Comparison of ENCODE assay signal across 32 cellular contexts in the genomic region with DNA sequence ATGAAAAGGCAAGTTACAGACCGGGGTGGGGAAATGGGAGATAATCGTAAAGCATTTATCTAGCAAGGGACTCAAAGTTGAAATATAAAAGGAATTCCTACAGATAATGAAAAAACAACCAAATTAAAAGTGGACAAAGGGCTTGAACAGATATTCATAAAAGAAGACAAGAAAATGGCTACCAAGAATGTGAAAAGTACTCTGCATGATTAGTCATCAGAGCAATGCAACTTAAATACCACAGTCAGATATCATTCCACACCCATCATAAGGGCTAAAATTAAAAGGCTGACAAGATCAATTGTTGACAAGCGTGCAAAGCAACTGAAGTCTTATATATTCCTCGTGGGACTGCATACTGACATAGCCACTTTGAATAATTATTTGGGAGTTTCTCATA.
A peak's percentile ranks its signal among the peaks of the same experiment; 100 is the strongest.
DNase-seq lines count a peak whose midpoint lies in the region; ATAC-seq, FAIRE-seq and TF ChIP-seq lines count a peak whose summit lies in the region.
"Had no signal": no experiment of that assay in that cellular context is flagged by ENCODE, and none has a peak within 500 bp of the region (broad histone marks: within the 10 kb centered on the region; RNA-seq: fewer than 3 reads in every experiment).

No MANE protein-coding gene starts in this region.

- peak overlapping the region in 3 of 11 experiments; percentile 37 to 84 (median 54); a peak in 6 of 22 replicates for H3K27ac ChIP-seq in BLaER1 treated with 17β-estradiol and CSF1 and Interleukin-3, amounts not matched to agents 10 nM and 100 nM
- H3K27ac ChIP-seq in astrocyte (ENCODE audit: low read depth, low read length) (no peak overlapping the region), foreskin keratinocyte (no peak overlapping the region), WERI-Rb-1 (no peak overlapping the region)
- H3K27ac ChIP-seq: breast epithelium, epithelial cell of prostate, KMS-11, Peyer's patch, SJCRH30, stomach had no signal

- H3K4me3 Mint-ChIP-seq in astrocyte (ENCODE audit: unreplicated experiment) = no peak overlapping the region
- H3K4me3 Mint-ChIP-seq: activated CD8-positive, alpha-beta T cell treated with anti-CD3 and anti-CD28 coated beads for 36 hours; activated naive CD4-positive, alpha-beta T cell treated with anti-CD3 and anti-CD28 coated beads, Interleukin-2, amount 10 ng/mL, durations not matched to agents 7 days and 5 days; CD4-positive, alpha-beta T cell; H9; T-cell had no signal

- peak overlapping the region in 7 of 11 experiments; percentile 1 to 85 (median 32); a peak in 9 of 22 replicates for H3K4me2 ChIP-seq in BLaER1 treated with 17β-estradiol and CSF1 and Interleukin-3, amounts not matched to agents 10 nM and 100 nM
- H3K4me2 ChIP-seq in astrocyte (ENCODE audit: low read length) = no peak overlapping the region
- H3K4me2 ChIP-seq: KMS-11 had no signal

- no peak overlapping the region for H2AFZ ChIP-seq in astrocyte (ENCODE audit: low read depth, low read length)

- H3K9me3 Mint-ChIP-seq in astrocyte (ENCODE audit: unreplicated experiment) = peaks cover 2% of the 10 kb centered on the region
- H3K9me3 Mint-ChIP-seq: activated CD8-positive, alpha-beta T cell treated with anti-CD3 and anti-CD28 coated beads for 36 hours; activated naive CD4-positive, alpha-beta T cell treated with anti-CD3 and anti-CD28 coated beads, Interleukin-2, amount 10 ng/mL, durations not matched to agents 7 days and 5 days; CD4-positive, alpha-beta T cell; H9; T-cell had no signal

- peaks cover 0 to 5% (median 0%) of the 10 kb centered on the region in 11 experiments; a peak in 1 of 22 replicates for H3K9me3 ChIP-seq in BLaER1 treated with 17β-estradiol and CSF1 and Interleukin-3, amounts not matched to agents 10 nM and 100 nM (replicated peaks in 1 of 11)
- no peaks in the 10 kb centered on the region for H3K9me3 ChIP-seq in astrocyte (ENCODE audit: insufficient read depth, low read depth, low read length)
- H3K9me3 ChIP-seq in WERI-Rb-1 (ENCODE audit: severe bottlenecking) = no peaks in the 10 kb centered on the region
- H3K9me3 ChIP-seq: breast epithelium, Peyer's patch, SJCRH30, stomach had no signal

- FAIRE-seq in astrocyte (lab: Jason Lieb, UNC) (peak; percentile 98), RCC 7860 (lab: Jason Lieb, UNC) (no peak)
- FAIRE-seq: D721Med, urothelium cell line had no signal

- no peaks in the 10 kb centered on the region for H4K20me1 ChIP-seq in BLaER1 treated with 17β-estradiol and CSF1 and Interleukin-3, amounts not matched to agents 10 nM and 100 nM
- H4K20me1 ChIP-seq in astrocyte (ENCODE audit: insufficient read depth, low read length) = no peaks in the 10 kb centered on the region

- no peaks in the 10 kb centered on the region for H3K36me3 ChIP-seq in BLaER1 treated with 17β-estradiol and CSF1 and Interleukin-3, amounts not matched to agents 10 nM and 100 nM
- H3K36me3 ChIP-seq in astrocyte (ENCODE audit: insufficient read depth, low read length) (no peaks in the 10 kb centered on the region), WERI-Rb-1 (no peaks in the 10 kb centered on the region)
- H3K36me3 ChIP-seq: breast epithelium, SJCRH30, stomach had no signal

- ATAC-seq in foreskin keratinocyte (peak; percentile 50), omental fat pad (ENCODE audit: low FRiP score) (no peak), HG03460 (IDR thresholded peaks at IDR 0.05; ENCODE audit: unreplicated experiment) (no peak)
- ATAC-seq: activated CD8-positive, alpha-beta T cell treated with anti-CD3 and anti-CD28 coated beads for 36 hours; sciatic nerve; T-cell had no signal

- TF ChIP-seq CTCF in astrocyte (IDR thresholded peaks at IDR 0.05; ENCODE audit: insufficient read depth, low read depth, low read length) (no peak), foreskin keratinocyte (conservative IDR thresholded peaks at IDR 0.05) (no peak), WERI-Rb-1 (IDR thresholded peaks at IDR 0.05; ENCODE audit: low read depth, low read length) (no peak), omental fat pad (IDR thresholded peaks at IDR 0.05) (no peak)

- no peaks in the 10 kb centered on the region for H3K27me3 Mint-ChIP-seq in astrocyte (ENCODE audit: low read depth, unreplicated experiment)
- H3K27me3 Mint-ChIP-seq: activated CD8-positive, alpha-beta T cell treated with anti-CD3 and anti-CD28 coated beads for 36 hours; activated naive CD4-positive, alpha-beta T cell treated with anti-CD3 and anti-CD28 coated beads, Interleukin-2, amount 10 ng/mL, durations not matched to agents 7 days and 5 days; CD4-positive, alpha-beta T cell; progenitor cell of endocrine pancreas; T-cell had no signal

- peaks cover 14 to 36% (median 22%) of the 10 kb centered on the region in 10 experiments for H3K4me1 ChIP-seq in BLaER1 treated with 17β-estradiol and CSF1 and Interleukin-3, amounts not matched to agents 10 nM and 100 nM
- peaks cover 13% of the 10 kb centered on the region for H3K4me1 ChIP-seq in astrocyte (ENCODE audit: insufficient read depth, low read length)
- peaks cover 9% of the 10 kb centered on the region for H3K4me1 ChIP-seq in foreskin keratinocyte
- H3K4me1 ChIP-seq: breast epithelium, Peyer's patch, stomach had no signal

- no peaks in the 10 kb centered on the region for H3K79me2 ChIP-seq in astrocyte (ENCODE audit: insufficient read depth, low read length)

- peak; percentile 16 for DNase-seq in HT1080 (ENCODE audit: low read depth)
- DNase-seq in astrocyte (ENCODE audit: low read depth) = peak; percentile 59
- DNase-seq in foreskin keratinocyte = peak in 1 of 2 donors; percentile 35
- no peak for DNase-seq in RCC 7860 (ENCODE audit: low spot score)
- DNase-seq in WERI-Rb-1 = no peak
- no peak for DNase-seq in omental fat pad (ENCODE audit: low spot score)
- DNase-seq: activated CD4-positive, alpha-beta T cell treated with anti-CD3 and anti-CD28 coated beads for 1 hour; activated CD8-positive, alpha-beta memory T cell treated with anti-CD3 and anti-CD28 coated beads, Interleukin-2, amount 50 U/mL, for 48 hours; activated CD8-positive, alpha-beta T cell treated with anti-CD3 and anti-CD28 coated beads for 36 hours; activated naive CD4-positive, alpha-beta T cell treated with anti-CD3 and anti-CD28 coated beads, Interleukin-2, amount 10 ng/mL, durations not matched to agents 7 days and 5 days; AML-193; amniotic stem cell; CD4-positive, alpha-beta T cell; H9; NCI-H1417 treated with DMSO at 0.1 percent for 48 hours; NCI-H2029 treated with DMSO at 0.1 percent for 48 hours; NCI-H2227 treated with DMSO at 0.1 percent for 48 hours; NCI-H526; Peyer's patch; SJCRH30; stimulated activated CD4-positive, alpha-beta T cell treated with anti-CD3 and anti-CD28 coated beads, Interleukin-4, amount 100 ng/mL, for 1 hour; stomach; T-cell had no signal

- no peak overlapping the region for H3K9ac ChIP-seq in BLaER1 treated with 17β-estradiol and CSF1 and Interleukin-3, amounts not matched to agents 10 nM and 100 nM
- no peak overlapping the region for H3K9ac ChIP-seq in astrocyte (ENCODE audit: low read length)
- H3K9ac ChIP-seq: KMS-11 had no signal

- peaks cover 3% of the 10 kb centered on the region for H3K36me3 Mint-ChIP-seq in astrocyte (ENCODE audit: low read depth, unreplicated experiment)
- H3K36me3 Mint-ChIP-seq: activated naive CD4-positive, alpha-beta T cell treated with anti-CD3 and anti-CD28 coated beads, Interleukin-2, amount 10 ng/mL, durations not matched to agents 7 days and 5 days had no signal

- H3K27ac Mint-ChIP-seq in astrocyte (ENCODE audit: unreplicated experiment) = peak overlapping the region; percentile 78
- H3K27ac Mint-ChIP-seq: activated CD8-positive, alpha-beta T cell treated with anti-CD3 and anti-CD28 coated beads for 36 hours; activated naive CD4-positive, alpha-beta T cell treated with anti-CD3 and anti-CD28 coated beads, Interleukin-2, amount 10 ng/mL, durations not matched to agents 7 days and 5 days; CD4-positive, alpha-beta T cell; H9; progenitor cell of endocrine pancreas; T-cell had no signal

- 0 out of 22 replicates have a peak, but pooled peaks cover 0 to 3% (median 0%) of the 10 kb centered on the region in 11 experiments for H3K27me3 ChIP-seq in BLaER1 treated with 17β-estradiol and CSF1 and Interleukin-3, amounts not matched to agents 10 nM and 100 nM
- no peaks in the 10 kb centered on the region for H3K27me3 ChIP-seq in astrocyte (ENCODE audit: insufficient read depth, low read length)
- H3K27me3 ChIP-seq in foreskin keratinocyte = no peaks in the 10 kb centered on the region
- H3K27me3 ChIP-seq in WERI-Rb-1 (ENCODE audit: insufficient read depth, low read depth, severe bottlenecking) = no peaks in the 10 kb centered on the region
- H3K27me3 ChIP-seq: breast epithelium, Peyer's patch, SJCRH30, stomach had no signal

- H3K4me3 ChIP-seq in BLaER1 treated with 17β-estradiol and CSF1 and Interleukin-3, amounts not matched to agents 10 nM and 100 nM = no peak overlapping the region
- H3K4me3 ChIP-seq in astrocyte (ENCODE audit: insufficient read depth, low read depth, low read length) = no peak overlapping the region
- no peak overlapping the region for H3K4me3 ChIP-seq in WERI-Rb-1 (ENCODE audit: low read depth, low read length)
- H3K4me3 ChIP-seq: breast epithelium, Peyer's patch, SJCRH30, stomach had no signal

- peaks cover 8% of the 10 kb centered on the region for H3K4me1 Mint-ChIP-seq in astrocyte (ENCODE audit: low read depth, unreplicated experiment)
- H3K4me1 Mint-ChIP-seq: activated naive CD4-positive, alpha-beta T cell treated with anti-CD3 and anti-CD28 coated beads, Interleukin-2, amount 10 ng/mL, durations not matched to agents 7 days and 5 days had no signal

Comparison
In these comparisons a context has a peak if more than half of its experiments do, and no peak if none do; other contexts are left out.
1. DNase-seq: peak in HT1080 (single experiment) and astrocyte (single experiment); none in RCC 7860 (single experiment), WERI-Rb-1 (single experiment) and omental fat pad (single experiment).